8 cellular contexts compared by ENCODE assay signal in genomic region chr2:227164745-227165350, GRCh38. TPM values are rescaled to one million over a fixed set of nuclear protein-coding genes. Genes with fewer than 3 reads are reported as not detected.
DNase-seq lines count a peak whose midpoint lies in the region; TF ChIP-seq lines count a peak whose summit lies in the region.

No MANE protein-coding gene starts in this region.

- H3K4me1 Mint-ChIP-seq in activated CD4-positive, alpha-beta T cell treated with anti-CD3 and anti-CD28 coated beads, Interleukin-2, amount 10 ng/mL, durations not matched to agents 7 days and 5 days = peaks cover 11% of the 10 kb centered on the region

- peaks cover 66% of the 10 kb centered on the region for H3K27me3 Mint-ChIP-seq in activated CD4-positive, alpha-beta T cell treated with anti-CD3 and anti-CD28 coated beads, Interleukin-2, amount 10 ng/mL, durations not matched to agents 7 days and 5 days

- DNase-seq in activated CD4-positive, alpha-beta T cell treated with anti-CD3 and anti-CD28 coated beads, Interleukin-2, amount 10 ng/mL, durations not matched to agents 7 days and 5 days = peak; percentile 26
- no peak for DNase-seq in activated CD4-positive, alpha-beta T cell treated with anti-CD3 and anti-CD28 coated beads, Interleukin-2, amount 50 U/mL, for 1 hour
- DNase-seq in HAP-1 (ENCODE audit: low spot score in 2 of 2) = peak; percentile 41 to 69
- peak; percentile 10 to 53 for DNase-seq in NCI-H1930 (lab: John Stamatoyannopoulos, UW)
- no peak for DNase-seq in dorsolateral prefrontal cortex
- peak; percentile 39 for DNase-seq in mucosa of gallbladder (ENCODE audit: low spot score)
- no peak for DNase-seq in NK-92 (lab: John Stamatoyannopoulos, UW; ENCODE audit: unreplicated experiment)
- DNase-seq in SK-N-DZ (ENCODE audit: low spot score) = no peak

- H3K4me3 ChIP-seq in HAP-1 = peak overlapping the region; percentile 61
- peak overlapping the region; percentile 35 to 74 (median 60) for H3K4me3 ChIP-seq in dorsolateral prefrontal cortex

- H3K27ac Mint-ChIP-seq in activated CD4-positive, alpha-beta T cell treated with anti-CD3 and anti-CD28 coated beads, Interleukin-2, amount 10 ng/mL, durations not matched to agents 7 days and 5 days = no peak overlapping the region

- peaks cover 13% of the 10 kb centered on the region for H3K4me1 ChIP-seq in HAP-1

- peak overlapping the region in 4 of 59 donors; percentile 11 to 22 (median 16) for H3K27ac ChIP-seq in dorsolateral prefrontal cortex

- H3K36me3 ChIP-seq in HAP-1 (replicated peaks) = no peaks in the 10 kb centered on the region

- intact Hi-C loops in dorsolateral prefrontal cortex (cut with DNase I) = no loop called here

- H3K9me3 ChIP-seq in HAP-1 = no peaks in the 10 kb centered on the region; the same call in 1 of the 2 replicates

- in situ Hi-C loops in HAP-1 (cut with MboI; ENCODE audit: low sequenced_read_pairs) = no loop called here

- H3K9me3 Mint-ChIP-seq in activated CD4-positive, alpha-beta T cell treated with anti-CD3 and anti-CD28 coated beads, Interleukin-2, amount 10 ng/mL, durations not matched to agents 7 days and 5 days = peaks cover under 1% of the 10 kb centered on the region

- POLR2A ChIA-PET in activated CD4-positive, alpha-beta T cell treated with anti-CD3 and anti-CD28 coated beads, Interleukin-2, amount 10 ng/mL, durations not matched to agents 7 days and 5 days (lab: Charles Lee) = no interaction called here

- peak overlapping the region; percentile 55 for H3K4me3 Mint-ChIP-seq in activated CD4-positive, alpha-beta T cell treated with anti-CD3 and anti-CD28 coated beads, Interleukin-2, amount 10 ng/mL, durations not matched to agents 7 days and 5 days

- TF ChIP-seq CTCF in dorsolateral prefrontal cortex (IDR thresholded peaks at IDR 0.05 in 54 of 56, conservative IDR thresholded peaks at IDR 0.05 in 2 of 56; ENCODE audit: low read depth in 1 of 56, partially characterized antibody in 56 of 56) = no peak

- no peaks in the 10 kb centered on the region for H3K36me3 Mint-ChIP-seq in activated CD4-positive, alpha-beta T cell treated with anti-CD3 and anti-CD28 coated beads, Interleukin-2, amount 10 ng/mL, durations not matched to agents 7 days and 5 days (ENCODE audit: low read depth)

- no peaks in the 10 kb centered on the region for H3K27me3 ChIP-seq in HAP-1 (ENCODE audit: low read depth)
- H3K27me3 ChIP-seq in dorsolateral prefrontal cortex = peaks cover 0 to 58% (median 30%) of the 10 kb centered on the region in 45 donors

- CTCF ChIA-PET in activated CD4-positive, alpha-beta T cell treated with anti-CD3 and anti-CD28 coated beads, Interleukin-2, amount 10 ng/mL, durations not matched to agents 7 days and 5 days (lab: Charles Lee) = no interaction called here

RNA-seq across cellular contexts. Expression of gene COL4A3, which starts 0.4 kb away (rescaled TPM):
- total RNA-seq in activated CD4-positive, alpha-beta T cell treated with anti-CD3 and anti-CD28 coated beads, Interleukin-2, amount 10 ng/mL, durations not matched to agents 7 days and 5 days = not detected
- total RNA-seq in dorsolateral prefrontal cortex = 1 to 10 TPM in 116 of 120 experiments, under 1 TPM in 4; 0.61 to 7.3 (median 2.8) TPM
- total RNA-seq in mucosa of gallbladder = 16.0 TPM
- not detected in 2 replicates for polyA plus RNA-seq in SK-N-DZ (2014; cell fraction: cytosol; rRNA removed)
- not detected in 2 replicates for polyA plus RNA-seq in SK-N-DZ (2014; cell fraction: nucleus; rRNA removed)

RNA-seq across cellular contexts. Expression of gene COL4A4, which starts 0.8 kb away (rescaled TPM):
- total RNA-seq in activated CD4-positive, alpha-beta T cell treated with anti-CD3 and anti-CD28 coated beads, Interleukin-2, amount 10 ng/mL, durations not matched to agents 7 days and 5 days = under 1 TPM; 0.06 to 0.15 TPM
- 1 to 10 TPM in 95 of 120 experiments, under 1 TPM in 25; 0.45 to 5.7 (median 1.5) TPM for total RNA-seq in dorsolateral prefrontal cortex
- total RNA-seq in mucosa of gallbladder = 30.4 TPM
- polyA plus RNA-seq in SK-N-DZ (2014; cell fraction: cytosol; rRNA removed) = not detected in 2 replicates
- polyA plus RNA-seq in SK-N-DZ (2014; cell fraction: nucleus; rRNA removed) = 0.01 TPM in 1 of 2 replicates, not detected in the other

Comparison
In these comparisons a context has a peak if more than half of its experiments do, and no peak if none do; other contexts are left out.
1. DNase-seq: peak in activated CD4-positive, alpha-beta T cell treated with anti-CD3 and anti-CD28 coated beads, Interleukin-2, amount 10 ng/mL, durations not matched to agents 7 days and 5 days (single experiment), HAP-1 (2 of 2), NCI-H1930 (2 of 2) and mucosa of gallbladder (single experiment); none in activated CD4-positive, alpha-beta T cell treated with anti-CD3 and anti-CD28 coated beads, Interleukin-2, amount 50 U/mL, for 1 hour (single experiment), dorsolateral prefrontal cortex (0 of 10), NK-92 (single experiment) and SK-N-DZ (single experiment).